In genomic region chr12:67647547-67648305, GRCh38 we compare ENCODE assay signal across 1 cellular context.
TF ChIP-seq lines count a peak whose summit lies in the region.

No MANE protein-coding gene starts in this region.

TF ChIP-seq in K562, 482 proteins besides CTCF, POLR2A, EP300 and RAD21 (continued from another document):
- TF ChIP-seq PKNOX1 (IDR thresholded peaks at IDR 0.05) (peak; percentile 26; the same call in 1 of the 2 replicates), NKRF (IDR thresholded peaks at IDR 0.05; ENCODE audit: borderline replicate concordance) (peak; percentile 88), SREBF1 (IDR thresholded peaks at IDR 0.05; ENCODE audit: borderline replicate concordance, low read depth, low read length) (no peak), DLX4 (CRISPR knock-in tag; IDR thresholded peaks at IDR 0.05) (no peak), ZBTB33 (CRISPR knock-in tag; IDR thresholded peaks at IDR 0.05) (0 out of 2 replicates have a peak, but pooled peaks have one; percentile 5), FIP1L1 (IDR thresholded peaks at IDR 0.05; ENCODE audit: low read depth, low read length, poor library complexity, severe bottlenecking) (no peak), UBTF (IDR thresholded peaks at IDR 0.05; ENCODE audit: borderline replicate concordance in 1 of 2, low read depth in 2 of 2, low read length in 2 of 2) (no peak), PYGO2 (tag; IDR thresholded peaks at IDR 0.05) (no peak), GTF3C2 (IDR thresholded peaks at IDR 0.05; ENCODE audit: borderline replicate concordance, extremely low read depth, insufficient read length) (no peak), TAF1 (IDR thresholded peaks at IDR 0.05; ENCODE audit: control insufficient read depth, extremely low read depth, insufficient read depth, low read length, severe bottlenecking) (peak; percentile 19), TFAP4 (CRISPR knock-in tag; IDR thresholded peaks at IDR 0.05; ENCODE audit: borderline replicate concordance) (peak; percentile 85), HCFC1 (IDR thresholded peaks at IDR 0.05; ENCODE audit: low read depth, low read length) (no peak), ZBTB26 (CRISPR knock-in tag; IDR thresholded peaks at IDR 0.05) (no peak), L3MBTL2 (IDR thresholded peaks at IDR 0.05) (peak; percentile 34; the same call in 1 of the 2 replicates), HDAC3 (IDR thresholded peaks at IDR 0.05; ENCODE audit: borderline replicate concordance, partially characterized antibody) (no peak), CUX1 (CRISPR knock-in tag; IDR thresholded peaks at IDR 0.05) (no peak), YY1 (IDR thresholded peaks at IDR 0.05; ENCODE audit: borderline replicate concordance in 1 of 3, control insufficient read depth in 1 of 3, extremely low read depth in 1 of 3, insufficient read depth in 3 of 3, insufficient read length in 1 of 3, insufficient replicate concordance in 2 of 3, low read depth in 1 of 3, low read length in 2 of 3) (peak in 1 of 3 experiments; percentile 6), RFX1 (IDR thresholded peaks at IDR 0.05) (peak; percentile 80), NRF1 (conservative IDR thresholded peaks at IDR 0.05 in 1 of 2, IDR thresholded peaks at IDR 0.05 in 1 of 2) (peak; percentile 41 to 59; a peak in 3 of 4 replicates), RFX5 (IDR thresholded peaks at IDR 0.05; ENCODE audit: low read depth, low read length) (peak; percentile 56; the same call in 1 of the 2 replicates), MTA2 (IDR thresholded peaks at IDR 0.05; ENCODE audit: low read depth) (0 out of 2 replicates have a peak, but pooled peaks have one; percentile 8), ZNF277 (CRISPR knock-in tag; IDR thresholded peaks at IDR 0.05; ENCODE audit: borderline replicate concordance) (no peak), ZNF280A (IDR thresholded peaks at IDR 0.05; ENCODE audit: low read depth, partially characterized antibody) (no peak), ZNF311 (CRISPR knock-in tag; IDR thresholded peaks at IDR 0.05) (no peak)
